Comparison of ENCODE assay signal across 9 cellular contexts in the genomic region with DNA sequence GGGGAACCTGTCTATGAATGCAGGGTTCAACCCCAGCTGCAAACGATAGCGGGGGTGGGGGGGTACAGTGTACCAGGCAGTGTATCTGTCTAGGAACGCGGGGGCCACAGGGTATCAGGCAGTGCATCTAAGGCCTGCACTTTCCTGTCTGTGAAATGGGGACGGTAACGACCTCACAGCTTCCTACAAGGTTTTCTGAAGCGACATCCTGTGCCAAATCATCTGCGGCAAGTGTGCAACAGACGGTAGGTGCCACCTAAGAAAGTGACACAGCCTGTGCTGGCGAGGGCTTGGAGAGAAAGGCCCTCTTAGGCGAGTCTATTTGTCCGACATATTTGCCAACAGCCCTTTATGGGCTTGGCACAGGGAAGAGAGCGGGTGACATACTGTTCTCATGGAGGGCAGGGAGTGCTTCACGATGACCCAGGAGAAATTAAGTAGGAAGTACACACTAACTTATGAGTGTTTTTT. TPM values are rescaled to one million over a fixed set of nuclear protein-coding genes. Genes with fewer than 3 reads are reported as not detected.
A peak's percentile ranks its signal among the peaks of the same experiment; 100 is the strongest.
DNase-seq lines count a peak whose midpoint lies in the region; ATAC-seq lines count a peak whose summit lies in the region.
"Had no signal": no experiment of that assay in that cellular context is flagged by ENCODE, and none has a peak within 500 bp of the region (broad histone marks: within the 10 kb centered on the region; RNA-seq: fewer than 3 reads in every experiment).

No MANE protein-coding gene starts in this region.

- peaks cover 90% of the 10 kb centered on the region for H3K79me2 ChIP-seq in mesendoderm (ENCODE audit: control insufficient read depth, insufficient read depth, low read length)

- H2AK5ac ChIP-seq in mesendoderm (ENCODE audit: low read length) = no peak overlapping the region

- WGBS in mesendoderm (ENCODE audit: extremely low coverage, insufficient coverage, low lambda C conversion rate) = no CpG with 5 or more reads among the region's 14 CpGs

- no peak for ATAC-seq in naive thymus-derived CD4-positive, alpha-beta T cell

- H3K23ac ChIP-seq in mesendoderm (ENCODE audit: low read length) = no peak overlapping the region

- H3K4me1 ChIP-seq in naive thymus-derived CD4-positive, alpha-beta T cell (ENCODE audit: control insufficient read depth in 2 of 2, insufficient read depth in 2 of 2, low read length in 2 of 2) = peaks cover 72 to 80% of the 10 kb centered on the region in 2 donors
- peaks cover 20% of the 10 kb centered on the region for H3K4me1 ChIP-seq in mesendoderm (ENCODE audit: control insufficient read depth, low read depth, low read length)

- H3K27me3 Mint-ChIP-seq in activated naive CD8-positive, alpha-beta T cell treated with anti-CD3 and anti-CD28 coated beads for 36 hours = no peaks in the 10 kb centered on the region
- no peaks in the 10 kb centered on the region for H3K27me3 Mint-ChIP-seq in naive thymus-derived CD4-positive, alpha-beta T cell

- H3K36me3 ChIP-seq in naive thymus-derived CD4-positive, alpha-beta T cell (ENCODE audit: control insufficient read depth in 2 of 3, insufficient read depth in 3 of 3, low read length in 3 of 3) = peaks cover 0 to 5% (median 0%) of the 10 kb centered on the region in 3 experiments
- H3K36me3 ChIP-seq in mesendoderm (ENCODE audit: control insufficient read depth, insufficient read depth, low read length) = no peaks in the 10 kb centered on the region

- POLR2A ChIA-PET in naive thymus-derived CD4-positive, alpha-beta T cell (lab: Charles Lee) = interaction anchor here (1.0 to 7.2 kb wide), 3 partner anchors 14 to 32 kb away, joined by 3 to 84 read pairs (median 57); partner anchors contain the start of gene GID8

- H3K79me1 ChIP-seq in mesendoderm (ENCODE audit: low read length) = peaks cover 7% of the 10 kb centered on the region

- no peak overlapping the region for H2BK15ac ChIP-seq in mesendoderm (replicated peaks; ENCODE audit: low read depth)

- no peak overlapping the region for H3K56ac ChIP-seq in mesendoderm (ENCODE audit: low read length)

- peak overlapping the region; percentile 58 for H3K4me3 Mint-ChIP-seq in activated naive CD8-positive, alpha-beta T cell treated with anti-CD3 and anti-CD28 coated beads for 36 hours
- peak overlapping the region; percentile 77 to 99 (median 86) for H3K4me3 Mint-ChIP-seq in naive thymus-derived CD4-positive, alpha-beta T cell

- peaks cover 74% of the 10 kb centered on the region for H3K4me1 Mint-ChIP-seq in activated naive CD8-positive, alpha-beta T cell treated with anti-CD3 and anti-CD28 coated beads for 36 hours
- peaks cover 60 to 85% (median 77%) of the 10 kb centered on the region in 7 donors for H3K4me1 Mint-ChIP-seq in naive thymus-derived CD4-positive, alpha-beta T cell

- intact Hi-C loops in naive thymus-derived CD4-positive, alpha-beta T cell (cut with micrococcal nuclease) = loop anchor here in 1 of 2 donors (10.0 kb wide), 2 partner anchors 182 to 268 kb away; no protein-coding TSS in a partner anchor

- no peak overlapping the region for H4K5ac ChIP-seq in mesendoderm (ENCODE audit: low read length)

- H3K4ac ChIP-seq in mesendoderm (ENCODE audit: low read depth, low read length) = no peak overlapping the region

- no peak overlapping the region for H3K18ac ChIP-seq in mesendoderm (ENCODE audit: low read length)

- no peaks in the 10 kb centered on the region for H3K9me3 Mint-ChIP-seq in activated naive CD8-positive, alpha-beta T cell treated with anti-CD3 and anti-CD28 coated beads for 36 hours
- H3K9me3 Mint-ChIP-seq in naive thymus-derived CD4-positive, alpha-beta T cell = peaks cover 0 to 2% (median 0%) of the 10 kb centered on the region in 11 donors

- H3K27me3 ChIP-seq in naive thymus-derived CD4-positive, alpha-beta T cell (ENCODE audit: control insufficient read depth in 2 of 2, insufficient read depth in 2 of 2, low read length in 2 of 2) = no peaks in the 10 kb centered on the region
- H3K27me3 ChIP-seq in mesendoderm (ENCODE audit: insufficient read depth, low read length, poor library complexity) = no peaks in the 10 kb centered on the region

- DNase-seq in stimulated activated CD4-positive, alpha-beta T cell treated with anti-CD3 and anti-CD28 coated beads, Interleukin-12 subunit alpha, Interleukin-12 subunit beta, amount 100 ng/mL, for 4 hours = peak; percentile 20
- no peak for DNase-seq in stimulated activated CD4-positive, alpha-beta T cell treated with anti-CD3 and anti-CD28 coated beads, Interleukin-2, amount 100 ng/mL, for 48 hours
- no peak for DNase-seq in activated naive CD8-positive, alpha-beta T cell treated with anti-CD3 and anti-CD28 coated beads for 36 hours
- DNase-seq in naive thymus-derived CD4-positive, alpha-beta T cell = peak in 1 of 9 donors; percentile 21
- DNase-seq in mesendoderm (no peak), medulla oblongata (ENCODE audit: extremely low spot score) (no peak), NCI-H2107 (lab: John Stamatoyannopoulos, UW) (no peak), NCI-H2227 treated with DMSO at 0.1 percent for 48 hours (lab: John Stamatoyannopoulos, UW) (no peak)
- DNase-seq: NCI-H1930 had no signal

- no peak overlapping the region for H2BK5ac ChIP-seq in mesendoderm (ENCODE audit: low read length)

- H3K4me3 ChIP-seq in naive thymus-derived CD4-positive, alpha-beta T cell (ENCODE audit: low read length) = peak overlapping the region; percentile 43
- no peak overlapping the region for H3K4me3 ChIP-seq in mesendoderm (ENCODE audit: low read length)

- H3K4me2 ChIP-seq in mesendoderm (ENCODE audit: low read length) = no peak overlapping the region

- H3K9me3 ChIP-seq in naive thymus-derived CD4-positive, alpha-beta T cell (ENCODE audit: control insufficient read depth in 2 of 3, low read length in 3 of 3) = no peaks in the 10 kb centered on the region

- H4K8ac ChIP-seq in mesendoderm (ENCODE audit: low read depth, low read length) = no peak overlapping the region

- H3K36me3 Mint-ChIP-seq in activated naive CD8-positive, alpha-beta T cell treated with anti-CD3 and anti-CD28 coated beads for 36 hours = peaks cover 24% of the 10 kb centered on the region
- peaks cover 0 to 6% (median 0%) of the 10 kb centered on the region in 5 donors for H3K36me3 Mint-ChIP-seq in naive thymus-derived CD4-positive, alpha-beta T cell

- H3K9ac ChIP-seq in mesendoderm (ENCODE audit: low read length) = no peak overlapping the region

- CTCF ChIA-PET in naive thymus-derived CD4-positive, alpha-beta T cell (lab: Charles Lee) = no interaction called here

- H3K27ac Mint-ChIP-seq in activated naive CD8-positive, alpha-beta T cell treated with anti-CD3 and anti-CD28 coated beads for 36 hours = peak overlapping the region; percentile 84
- peak overlapping the region; percentile 77 to 96 (median 87) for H3K27ac Mint-ChIP-seq in naive thymus-derived CD4-positive, alpha-beta T cell

- H2BK120ac ChIP-seq in mesendoderm (ENCODE audit: low read depth, low read length) = no peak overlapping the region

- peak overlapping the region; percentile 95 for H3K27ac ChIP-seq in naive thymus-derived CD4-positive, alpha-beta T cell (ENCODE audit: low read depth, low read length)
- no peak overlapping the region for H3K27ac ChIP-seq in mesendoderm (ENCODE audit: low read depth, low read length)

RNA-seq across cellular contexts. Expression of gene DIDO1, which starts 3.8 kb away (rescaled TPM):
- 10 to 100 TPM; 46.3 to 47.2 TPM for total RNA-seq in activated naive CD8-positive, alpha-beta T cell treated with anti-CD3 and anti-CD28 coated beads for 36 hours
- 100 to 1,000 TPM in 2 of 5 experiments, 10 to 100 TPM in 3; 66.1 to 139 (median 77.4) TPM for total RNA-seq in naive thymus-derived CD4-positive, alpha-beta T cell
- 10 to 100 TPM; 36.6 to 58.4 TPM for polyA plus RNA-seq in naive thymus-derived CD4-positive, alpha-beta T cell
- 37.6 TPM for polyA plus RNA-seq in mesendoderm (2013, experiment 1 of 2)
- 38.2 TPM for polyA plus RNA-seq in mesendoderm (2013, experiment 2 of 2)

RNA-seq across cellular contexts. Expression of gene GID8, which starts 15.5 kb away (rescaled TPM):
- 10 to 100 TPM; 47.6 to 48.5 TPM for total RNA-seq in activated naive CD8-positive, alpha-beta T cell treated with anti-CD3 and anti-CD28 coated beads for 36 hours
- total RNA-seq in naive thymus-derived CD4-positive, alpha-beta T cell = 10 to 100 TPM; 32.1 to 48.0 (median 40.7) TPM
- 10 to 100 TPM; 19.6 to 22.9 TPM for polyA plus RNA-seq in naive thymus-derived CD4-positive, alpha-beta T cell
- polyA plus RNA-seq in mesendoderm (2013, experiment 1 of 2) = 34.7 TPM
- 34.4 TPM for polyA plus RNA-seq in mesendoderm (2013, experiment 2 of 2)

RNA-seq across cellular contexts. Expression of gene SLC17A9, which starts 30.0 kb away (rescaled TPM):
- total RNA-seq in activated naive CD8-positive, alpha-beta T cell treated with anti-CD3 and anti-CD28 coated beads for 36 hours = 10 to 100 TPM; 49.7 to 52.1 TPM
- total RNA-seq in naive thymus-derived CD4-positive, alpha-beta T cell = 10 to 100 TPM in 1 of 5 experiments, 1 to 10 TPM in 4; 3.4 to 12.6 (median 5.6) TPM
- under 1 TPM; 0.44 to 0.63 TPM for polyA plus RNA-seq in naive thymus-derived CD4-positive, alpha-beta T cell
- 11.4 TPM for polyA plus RNA-seq in mesendoderm (2013, experiment 1 of 2)
- polyA plus RNA-seq in mesendoderm (2013, experiment 2 of 2) = 12.4 TPM
